15 cellular contexts compared by ENCODE assay signal in genomic region chr12:107337354-107338095, GRCh38.
A peak's percentile ranks its signal among the peaks of the same experiment; 100 is the strongest.
DNase-seq lines count a peak whose midpoint lies in the region; ATAC-seq, FAIRE-seq and TF ChIP-seq lines count a peak whose summit lies in the region.
"Had no signal": no experiment of that assay in that cellular context is flagged by ENCODE, and none has a peak within 500 bp of the region (broad histone marks: within the 10 kb centered on the region; RNA-seq: fewer than 3 reads in every experiment).

No MANE protein-coding gene starts in this region.

- peaks cover 3% of the 10 kb centered on the region for H3K9me3 Mint-ChIP-seq in activated T-cell treated with anti-CD3 and anti-CD28 coated beads, Interleukin-2, amount 50 U/mL, for 24 hours

- no peaks in the 10 kb centered on the region for H3K27me3 ChIP-seq in bronchial epithelial cell (ENCODE audit: control insufficient read depth, insufficient read depth, low read length)
- H3K27me3 ChIP-seq: neutrophil, upper lobe of right lung had no signal

- ATAC-seq in HG03432 (IDR thresholded peaks at IDR 0.05; ENCODE audit: unreplicated experiment) (no peak), GM21529 (IDR thresholded peaks at IDR 0.05; ENCODE audit: unreplicated experiment) (no peak)
- ATAC-seq: upper lobe of right lung had no signal

- H3K4me3 Mint-ChIP-seq in activated T-cell treated with anti-CD3 and anti-CD28 coated beads, Interleukin-2, amount 50 U/mL, for 24 hours: no peak overlapping the region

- H3K4me1 Mint-ChIP-seq in activated T-cell treated with anti-CD3 and anti-CD28 coated beads, Interleukin-2, amount 50 U/mL, for 24 hours (ENCODE audit: low read depth): peaks cover 61% of the 10 kb centered on the region

- no peaks in the 10 kb centered on the region for H3K27me3 Mint-ChIP-seq in activated T-cell treated with anti-CD3 and anti-CD28 coated beads, Interleukin-2, amount 50 U/mL, for 24 hours

- no peak for DNase-seq in activated T-cell treated with anti-CD3 and anti-CD28 coated beads, Interleukin-2, amount 50 U/mL, for 24 hours
- DNase-seq in activated T-cell treated with anti-CD3 and anti-CD28 coated beads for 4 hours (no peak), MV-4-11 (lab: John Stamatoyannopoulos, UW) (peak; percentile 10), bronchial epithelial cell (ENCODE audit: low read depth) (peak; percentile 97), NCI-H2196 (lab: John Stamatoyannopoulos, UW; ENCODE audit: unreplicated experiment) (no peak)
- DNase-seq in stimulated activated CD8-positive, alpha-beta memory T cell treated with anti-CD3 and anti-CD28 coated beads, Interleukin-4, amount 100 ng/mL, for 48 hours: peak; percentile 49
- DNase-seq: NCI-H1417 treated with DMSO at 0.1 percent for 48 hours, NCI-H526, Right ventricle myocardium superior, small intestine, upper lobe of right lung had no signal

- H3K36me3 ChIP-seq in bronchial epithelial cell (ENCODE audit: control insufficient read depth, insufficient read depth, low read length): no peaks in the 10 kb centered on the region
- H3K36me3 ChIP-seq: neutrophil, upper lobe of right lung had no signal

- TF ChIP-seq CTCF in bronchial epithelial cell (IDR thresholded peaks at IDR 0.05; ENCODE audit: insufficient read depth, low read length, severe bottlenecking): no peak

- H3K36me3 Mint-ChIP-seq in activated T-cell treated with anti-CD3 and anti-CD28 coated beads, Interleukin-2, amount 50 U/mL, for 24 hours (ENCODE audit: low read depth): peaks cover 5% of the 10 kb centered on the region

- H3K4me3 ChIP-seq in bronchial epithelial cell (ENCODE audit: low read depth, low read length): no peak overlapping the region
- H3K4me3 ChIP-seq: upper lobe of right lung had no signal

- peak overlapping the region; percentile 81 for H3K27ac Mint-ChIP-seq in activated T-cell treated with anti-CD3 and anti-CD28 coated beads, Interleukin-2, amount 50 U/mL, for 24 hours

- FAIRE-seq in bronchial epithelial cell (lab: Jason Lieb, UNC): peak; percentile 89
- FAIRE-seq: endometrium, small intestine had no signal

Comparison
In these comparisons a context has a peak if more than half of its experiments do, and no peak if none do; other contexts are left out.
1. DNase-seq: peak in MV-4-11 (single experiment), bronchial epithelial cell (single experiment) and stimulated activated CD8-positive, alpha-beta memory T cell treated with anti-CD3 and anti-CD28 coated beads, Interleukin-4, amount 100 ng/mL, for 48 hours (single experiment); none in activated T-cell treated with anti-CD3 and anti-CD28 coated beads, Interleukin-2, amount 50 U/mL, for 24 hours (single experiment), activated T-cell treated with anti-CD3 and anti-CD28 coated beads for 4 hours (single experiment) and NCI-H2196 (single experiment).